In the genomic region with DNA sequence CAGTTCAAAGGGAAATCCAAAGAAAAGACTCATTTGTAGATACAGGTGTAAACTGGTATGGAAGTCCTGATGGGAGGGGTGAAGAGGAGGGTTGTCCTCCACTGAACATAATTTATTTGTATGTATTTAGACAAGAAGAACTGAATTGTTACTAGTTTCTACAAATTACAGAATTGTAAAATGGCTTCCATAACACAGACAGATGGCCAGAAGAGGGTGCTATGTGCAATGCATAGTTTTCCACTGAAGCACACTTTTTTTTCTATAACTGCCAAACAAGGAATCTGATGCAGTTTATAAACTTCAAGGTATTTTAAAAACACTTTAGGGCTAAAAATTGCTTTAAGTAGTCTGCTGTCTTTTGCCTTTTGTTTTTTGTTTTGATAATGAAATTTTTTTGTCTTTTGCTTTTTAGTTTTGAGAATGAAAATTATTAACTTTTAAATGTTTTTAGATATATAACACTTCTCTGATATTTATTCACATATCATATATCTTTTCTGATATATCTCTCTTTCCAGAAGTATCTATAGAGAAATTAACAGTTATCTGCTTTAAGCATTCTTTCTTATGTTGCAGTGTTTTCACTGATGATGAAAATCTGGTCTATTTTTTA, we compare ENCODE assay signal across 8 cellular contexts. TPM values are rescaled to one million over a fixed set of nuclear protein-coding genes. Genes with fewer than 3 reads are reported as not detected.
DNase-seq lines count a peak whose midpoint lies in the region; ATAC-seq and TF ChIP-seq lines count a peak whose summit lies in the region.

No MANE protein-coding gene starts in this region.

- no peaks in the 10 kb centered on the region for H3K9me2 ChIP-seq in PC-3 (replicated peaks; ENCODE audit: low read length)

- no peak overlapping the region for H3K27ac ChIP-seq in PC-3 (ENCODE audit: low read length)

- in situ Hi-C loops in GM13977 (cut with MboI; ENCODE audit: low pct_unique_long_range_greater_than_20kb, low sequenced_read_pairs, unreplicated experiment) = loop anchor here (25.0 kb wide), 1 partner anchor 377 kb away; no protein-coding TSS in a partner anchor

- TF ChIP-seq CTCF in GM13977 (IDR thresholded peaks at IDR 0.05; ENCODE audit: extremely low read depth, insufficient read depth, missing control alignments) (peak; percentile 67), PC-3 (conservative IDR thresholded peaks at IDR 0.05; ENCODE audit: low read depth, low read length) (peak; percentile 97), fibroblast of pulmonary artery (IDR thresholded peaks at IDR 0.05; ENCODE audit: low read length, missing control alignments) (peak; percentile 84)

- H3F3A ChIP-seq in PC-3 (ENCODE audit: low read length, unreplicated experiment) = no peaks in the 10 kb centered on the region

- H3K4me3 ChIP-seq in PC-3 (ENCODE audit: low read length) (no peak overlapping the region), fibroblast of pulmonary artery (replicated peaks; ENCODE audit: low read depth, low read length) (no peak overlapping the region)

- DNase-seq in AG08396 (ENCODE audit: low spot score) = peak; percentile 7
- DNase-seq in GM13977 (ENCODE audit: low spot score) = no peak
- peak; percentile 78 for DNase-seq in PC-3
- DNase-seq in fibroblast of pulmonary artery (ENCODE audit: low read depth) = peak; percentile 68
- peak; percentile 30 for DNase-seq in stromal cell of bone marrow (ENCODE audit: low read depth)
- DNase-seq in RPMI8226 = no peak
- no peak for DNase-seq in activated effector memory CD4-positive, alpha-beta T cell treated with Interleukin-2 at 50 U/mL for 16 hours

- POLR2A ChIA-PET in PC-3 (lab: Charles Lee; ENCODE audit: unreplicated experiment) = no interaction called here

- H3K4me2 ChIP-seq in PC-3 (ENCODE audit: low read length) = no peak overlapping the region

- no peak overlapping the region for H3K9ac ChIP-seq in PC-3 (ENCODE audit: low read length)

- H3K27me3 ChIP-seq in PC-3 (ENCODE audit: low read length) = peaks cover 21% of the 10 kb centered on the region

- no peaks in the 10 kb centered on the region for H3K9me3 ChIP-seq in PC-3 (ENCODE audit: low read length)

- H2AFZ ChIP-seq in PC-3 (ENCODE audit: low read length) = peak overlapping the region; percentile 6; the same call in 1 of the 2 replicates

- H4K20me1 ChIP-seq in PC-3 (ENCODE audit: low read length) = no peaks in the 10 kb centered on the region

- intact Hi-C loops in PC-3 (cut with micrococcal nuclease) = loop anchor here (2.0 kb wide), 3 partner anchors 282 to 820 kb away; no protein-coding TSS in a partner anchor

- H3K36me3 ChIP-seq in PC-3 (ENCODE audit: low read depth, low read length) = no peaks in the 10 kb centered on the region

- CTCF ChIA-PET in PC-3 (lab: Charles Lee) = no interaction called here

- ATAC-seq in PC-3 (peak; percentile 64), esophagus mucosa (no peak)

- BruUV-seq in PC-3 (replicated peaks; lab: Mats Ljungman, UMichigan) = no TSS peak

- peaks cover 11% of the 10 kb centered on the region for H3K4me1 ChIP-seq in PC-3 (ENCODE audit: insufficient read depth, low read length)

- no peaks in the 10 kb centered on the region for H3K79me2 ChIP-seq in PC-3 (ENCODE audit: low read length)

RNA-seq across cellular contexts. Expression of gene PHYHIPL, which starts 58.5 kb away (rescaled TPM):
- total RNA-seq in PC-3 (2014; rRNA removed) (not detected in 2 replicates), esophagus mucosa (not detected)

Comparison
In these comparisons a context has a peak if more than half of its experiments do, and no peak if none do; other contexts are left out.
1. DNase-seq: peak in AG08396 (single experiment), PC-3 (single experiment), fibroblast of pulmonary artery (single experiment) and stromal cell of bone marrow (single experiment); none in GM13977 (single experiment), RPMI8226 (single experiment) and activated effector memory CD4-positive, alpha-beta T cell treated with Interleukin-2 at 50 U/mL for 16 hours (single experiment).
2. Peak in every context shown above with its lines, with median percentiles within 50 percentile points of each other: CTCF ChIP-seq.